Comparison of ENCODE assay signal across 8 cellular contexts in genomic region chr15:92809064-92809879, GRCh38.
DNase-seq lines count a peak whose midpoint lies in the region; ATAC-seq, FAIRE-seq and TF ChIP-seq lines count a peak whose summit lies in the region.

No MANE protein-coding gene starts in this region.

- H3K9me3 Mint-ChIP-seq in activated naive CD8-positive, alpha-beta T cell treated with anti-CD3 and anti-CD28 coated beads for 36 hours, result peaks cover 1% of the 10 kb centered on the region

- H3K27ac ChIP-seq in pancreas (peak overlapping the region; percentile 97 to 99 (median 98)), tibial artery (peak overlapping the region; percentile 98 to 99)

- TF ChIP-seq CTCF in GM12872 (IDR thresholded peaks at IDR 0.05; ENCODE audit: insufficient read depth, low read depth, low read length), result peak; percentile 84
- TF ChIP-seq CTCF in pancreas (IDR thresholded peaks at IDR 0.05), result peak; percentile 99 to 100 (median 100)
- TF ChIP-seq CTCF in tibial artery (IDR thresholded peaks at IDR 0.05), result peak; percentile 94 to 99

- DNase-seq in NCI-H1092 treated with DMSO at 0.1 percent for 48 hours (lab: John Stamatoyannopoulos, UW) (peak; percentile 94), Right ventricle myocardium inferior (ENCODE audit: missing footprints) (peak; percentile 100), pancreas (peak; percentile 98 to 99 (median 98)), tibial artery (peak; percentile 98 to 99)
- DNase-seq in activated naive CD8-positive, alpha-beta T cell treated with anti-CD3 and anti-CD28 coated beads for 36 hours, result peak; percentile 100

- peaks cover 1% of the 10 kb centered on the region for H3K36me3 Mint-ChIP-seq in activated naive CD8-positive, alpha-beta T cell treated with anti-CD3 and anti-CD28 coated beads for 36 hours

- H3K9me3 ChIP-seq in pancreas (no peaks in the 10 kb centered on the region), tibial artery (no peaks in the 10 kb centered on the region)

- intact Hi-C loops in Right ventricle myocardium inferior (cut with DNase I) (loop anchor here (1.0 kb wide), 4 partner anchors 22 to 109 kb away; no protein-coding TSS in a partner anchor), pancreas (cut with DNase I) (loop anchor here in 2 of 3 donors (5.0 to 10.0 kb wide), 2 partner anchors 93 to 106 kb away; partner anchors contain the start of gene CHD2 (in 1 of the 2)), tibial artery (cut with DNase I; ENCODE audit: low total_unique reads) (loop anchor here (1.0 to 2.0 kb wide), 2 partner anchors 75 to 96 kb away; no protein-coding TSS in a partner anchor)

- FAIRE-seq in pancreas (lab: Jason Lieb, UNC), result no peak

- ATAC-seq in HG02642 (IDR thresholded peaks at IDR 0.05; ENCODE audit: poor library complexity, unreplicated experiment) (peak; percentile 86), SK-N-SH treated with all-trans-retinoic acid at 6 μM for 48 hours (peak; percentile 92), Right ventricle myocardium inferior (peak; percentile 94), pancreas (peak; percentile 80 to 84 (median 82))

- H3K27me3 ChIP-seq in pancreas (no peaks in the 10 kb centered on the region), tibial artery (no peaks in the 10 kb centered on the region)

- peak overlapping the region; percentile 99 for H3K27ac Mint-ChIP-seq in activated naive CD8-positive, alpha-beta T cell treated with anti-CD3 and anti-CD28 coated beads for 36 hours

- peaks cover 43% of the 10 kb centered on the region for H3K4me1 Mint-ChIP-seq in activated naive CD8-positive, alpha-beta T cell treated with anti-CD3 and anti-CD28 coated beads for 36 hours

- 0 to 1% methylated on average over 60 to 80 of the region's 80 CpGs for WGBS in pancreas, 2 donors

- no peaks in the 10 kb centered on the region for H3K27me3 Mint-ChIP-seq in activated naive CD8-positive, alpha-beta T cell treated with anti-CD3 and anti-CD28 coated beads for 36 hours

- H3K4me1 ChIP-seq in pancreas (peaks cover 0 to 24% (median 13%) of the 10 kb centered on the region in 3 donors), tibial artery (peaks cover 5 to 72% (median 30%) of the 10 kb centered on the region in 4 donors)

- peak overlapping the region in 3 of 4 donors; percentile 46 to 57 (median 47) for H3K4me3 ChIP-seq in pancreas
- H3K4me3 ChIP-seq in tibial artery, result peak overlapping the region; percentile 59 to 73

- H3K4me3 Mint-ChIP-seq in activated naive CD8-positive, alpha-beta T cell treated with anti-CD3 and anti-CD28 coated beads for 36 hours, result peak overlapping the region; percentile 92

- no peaks in the 10 kb centered on the region for H3K36me3 ChIP-seq in pancreas
- no peaks in the 10 kb centered on the region for H3K36me3 ChIP-seq in tibial artery

TF ChIP-seq in SK-N-SH treated with all-trans-retinoic acid at 6 μM for 48 hours, 23 proteins besides CTCF, POLR2A, EP300 and RAD21:
- TF ChIP-seq GLIS3 (CRISPR knock-in tag; IDR thresholded peaks at IDR 0.05) (no peak), TOX (CRISPR knock-in tag; IDR thresholded peaks at IDR 0.05; ENCODE audit: borderline replicate concordance) (no peak)

Comparison
In these comparisons a context has a peak if more than half of its experiments do, and no peak if none do; other contexts are left out.
1. Peak in every context shown above with its lines: DNase-seq, ATAC-seq, H3K4me3 ChIP-seq and H3K27ac ChIP-seq.